In genomic region chr14:53964249-53964648, GRCh38 we compare ENCODE assay signal across 19 cellular contexts. TPM values are rescaled to one million over a fixed set of nuclear protein-coding genes. Genes with fewer than 3 reads are reported as not detected.
DNase-seq lines count a peak whose midpoint lies in the region; TF ChIP-seq lines count a peak whose summit lies in the region.
"Had no signal": no experiment of that assay in that cellular context is flagged by ENCODE, and none has a peak within 500 bp of the region (broad histone marks: within the 10 kb centered on the region; RNA-seq: fewer than 3 reads in every experiment).

No MANE protein-coding gene starts in this region.

- no peak overlapping the region for H3K27ac ChIP-seq in H9 (ENCODE audit: insufficient read length, low read depth, low read length)
- H3K27ac ChIP-seq: heart right ventricle, thoracic aorta, VCaP had no signal

- H3K4me1 Mint-ChIP-seq in H9 (peaks cover 43 to 45% of the 10 kb centered on the region in 2 experiments), progenitor cell of endocrine pancreas (ENCODE audit: low read depth) (peaks cover 15% of the 10 kb centered on the region)

- H3K4ac ChIP-seq in H9 (ENCODE audit: low read depth, low read length) = no peak overlapping the region

- no peaks in the 10 kb centered on the region for H3K79me1 ChIP-seq in H9 (ENCODE audit: insufficient read depth, low read depth, low read length, poor library complexity, severe bottlenecking)

- H3T11ph ChIP-seq in H9 (ENCODE audit: low read length) = no peak overlapping the region

- peaks cover 22% of the 10 kb centered on the region for H3K27me3 ChIP-seq in H9 (ENCODE audit: insufficient read depth, low read length)

- no CpG with 5 or more reads among the region's 4 CpGs for WGBS in H9 (ENCODE audit: extremely low coverage, insufficient read length, low lambda C conversion rate)

- no peaks in the 10 kb centered on the region for H3K9me3 ChIP-seq in H9 (ENCODE audit: control insufficient read depth, low read depth, low read length)
- H3K9me3 ChIP-seq: heart right ventricle, thoracic aorta had no signal

- H2AFZ ChIP-seq in H9 (ENCODE audit: low read length) = no peak overlapping the region

- no peak overlapping the region for H4K8ac ChIP-seq in H9 (replicated peaks; ENCODE audit: insufficient read length, low read depth, low read length)

- no peak overlapping the region for H2BK15ac ChIP-seq in H9 (ENCODE audit: low read depth, low read length)

- no peak overlapping the region for H2BK20ac ChIP-seq in H9 (ENCODE audit: low read depth, low read length, poor library complexity, severe bottlenecking)

- H3K4me3 Mint-ChIP-seq in H9 (peak overlapping the region; percentile 62 to 82; a peak in 4 of 5 replicates), progenitor cell of endocrine pancreas (ENCODE audit: low read depth) (peak overlapping the region; percentile 71)
- H3K4me3 Mint-ChIP-seq: activated naive CD4-positive, alpha-beta T cell treated with anti-CD3 and anti-CD28 coated beads, Interleukin-2, amount 50 U/mL, for 24 hours; activated T-cell treated with anti-CD3 and anti-CD28 coated beads, Interleukin-2, amount 50 U/mL, for 24 hours had no signal

- peaks cover 11% of the 10 kb centered on the region for H3K23me2 ChIP-seq in H9 (ENCODE audit: insufficient read length, low read depth, low read length, poor library complexity, severe bottlenecking)

- H3K9ac ChIP-seq in H9 (ENCODE audit: extremely low read depth, insufficient read length, low read length) = no peak overlapping the region

- H3K27me3 Mint-ChIP-seq in H9 (ENCODE audit: low read depth) (peaks cover 67% of the 10 kb centered on the region), progenitor cell of endocrine pancreas (peaks cover 66% of the 10 kb centered on the region)

- no peaks in the 10 kb centered on the region for H3K79me2 ChIP-seq in H9 (ENCODE audit: insufficient read depth, low read length)

- DNase-seq in H9 = no peak
- peak; percentile 60 for DNase-seq in amniotic epithelial cell (ENCODE audit: low read depth)
- peak; percentile 50 for DNase-seq in iris pigment epithelial cell (ENCODE audit: low read depth)
- DNase-seq in progenitor cell of endocrine pancreas (ENCODE audit: low spot score, unreplicated experiment) = no peak
- DNase-seq in T-helper 1 cell = no peak
- no peak for DNase-seq in foreskin melanocyte
- DNase-seq in mucosa of gallbladder (ENCODE audit: low spot score) = no peak
- no peak for DNase-seq in putamen (ENCODE audit: low spot score)
- DNase-seq: activated T-cell treated with anti-CD3 and anti-CD28 coated beads, Interleukin-2, amount 50 U/mL, for 24 hours; effector CD4-positive, alpha-beta T cell; Kasumi-1; NCI-H1417 treated with DMSO at 0.1 percent for 48 hours; stimulated activated CD4-positive, alpha-beta T cell treated with anti-CD3 and anti-CD28 coated beads, Interleukin-12 subunit alpha, Interleukin-12 subunit beta, amount 100 ng/mL, for 4 hours had no signal

- H2BK5ac ChIP-seq in H9 (ENCODE audit: insufficient read length, low read length) = no peak overlapping the region

- H2AK5ac ChIP-seq in H9 (ENCODE audit: insufficient read length, low read length) = no peak overlapping the region

- peaks cover 7% of the 10 kb centered on the region; the same call in 1 of the 2 replicates for H3K4me1 ChIP-seq in H9 (ENCODE audit: insufficient read depth, low read length)

- H3K18ac ChIP-seq in H9 (ENCODE audit: insufficient read length, low read depth, low read length) = no peak overlapping the region

- H3K27ac Mint-ChIP-seq in H9 (no peak overlapping the region), progenitor cell of endocrine pancreas (no peak overlapping the region)
- H3K27ac Mint-ChIP-seq: activated CD4-positive, alpha-beta memory T cell treated with anti-CD3 and anti-CD28 coated beads for 36 hours; activated naive CD4-positive, alpha-beta T cell treated with anti-CD3 and anti-CD28 coated beads, Interleukin-2, amount 50 U/mL, for 24 hours; activated T-cell treated with anti-CD3 and anti-CD28 coated beads, Interleukin-2, amount 50 U/mL, for 24 hours had no signal

- no peaks in the 10 kb centered on the region for H4K20me1 ChIP-seq in H9 (ENCODE audit: control insufficient read depth, insufficient read depth, insufficient read length)

- no peak overlapping the region for H2BK12ac ChIP-seq in H9 (ENCODE audit: insufficient read length, low read depth, low read length)

- H3K9me3 Mint-ChIP-seq in H9 (peaks cover 3 to 14% of the 10 kb centered on the region in 2 experiments; a peak in 2 of 5 replicates), progenitor cell of endocrine pancreas (ENCODE audit: low read depth) (no peaks in the 10 kb centered on the region)
- H3K9me3 Mint-ChIP-seq: activated CD4-positive, alpha-beta memory T cell treated with anti-CD3 and anti-CD28 coated beads for 36 hours; activated naive CD4-positive, alpha-beta T cell treated with anti-CD3 and anti-CD28 coated beads, Interleukin-2, amount 50 U/mL, for 24 hours; activated T-cell treated with anti-CD3 and anti-CD28 coated beads, Interleukin-2, amount 50 U/mL, for 24 hours had no signal

- H3K36me3 Mint-ChIP-seq in H9 (ENCODE audit: insufficient read depth in 1 of 3, low read depth in 3 of 3) (peaks cover 0 to 16% (median 2%) of the 10 kb centered on the region in 3 experiments; a peak in 3 of 7 replicates), progenitor cell of endocrine pancreas (ENCODE audit: insufficient read depth) (no peaks in the 10 kb centered on the region)
- H3K36me3 Mint-ChIP-seq: activated CD4-positive, alpha-beta memory T cell treated with anti-CD3 and anti-CD28 coated beads for 36 hours; activated naive CD4-positive, alpha-beta T cell treated with anti-CD3 and anti-CD28 coated beads, Interleukin-2, amount 50 U/mL, for 24 hours had no signal

- H3K56ac ChIP-seq in H9 (ENCODE audit: insufficient read length, low read depth, low read length) = no peak overlapping the region

- no peak overlapping the region for H4K91ac ChIP-seq in H9 (ENCODE audit: insufficient read length, low read depth, low read length)

- TF ChIP-seq CTCF in H9 (conservative IDR thresholded peaks at IDR 0.05) (no peak), progenitor cell of endocrine pancreas (IDR thresholded peaks at IDR 0.05; ENCODE audit: unreplicated experiment) (no peak)

- H2BK120ac ChIP-seq in H9 (ENCODE audit: low read depth, low read length, poor library complexity, severe bottlenecking) = no peak overlapping the region

- no peak overlapping the region for H3K23ac ChIP-seq in H9 (ENCODE audit: insufficient read length, low read depth, low read length)

- H3K14ac ChIP-seq in H9 (ENCODE audit: insufficient read depth, low read length) = no peak overlapping the region

- no peak overlapping the region for H4K5ac ChIP-seq in H9 (ENCODE audit: insufficient read length, low read depth, low read length)

- H3K4me2 ChIP-seq in H9 (ENCODE audit: insufficient read depth, insufficient read length, low read length) = peak overlapping the region; percentile 64

RNA-seq across cellular contexts. Expression of gene BMP4, which starts 7.6 kb away (rescaled TPM):
- total RNA-seq in H9 (2021) = 12.2 and 13.6 TPM in 2 replicates
- total RNA-seq in progenitor cell of endocrine pancreas = 2.7 and 7.5 TPM in 2 replicates
- 44.2 TPM for total RNA-seq in mucosa of gallbladder
- total RNA-seq: T-helper 1 cell treated with Interleukin-12 subunit alpha and Interleukin-12 subunit beta and Interleukin-4 antibody, amounts not matched to agents 30 ng/mL and 1 ng/mL, for 36 hours had no signal

Comparison
In these comparisons a context has a peak if more than half of its experiments do, and no peak if none do; other contexts are left out.
1. DNase-seq: peak in amniotic epithelial cell (single experiment) and iris pigment epithelial cell (single experiment); none in H9 (single experiment), progenitor cell of endocrine pancreas (single experiment), T-helper 1 cell (0 of 5), foreskin melanocyte (single experiment), mucosa of gallbladder (single experiment) and putamen (single experiment).